Comparison of ENCODE assay signal across 8 cellular contexts in genomic region chr5:172806897-172807672, GRCh38. TPM values are rescaled to one million over a fixed set of nuclear protein-coding genes. Genes with fewer than 3 reads are reported as not detected.
DNase-seq lines count a peak whose midpoint lies in the region; ATAC-seq, FAIRE-seq and TF ChIP-seq lines count a peak whose summit lies in the region.

No MANE protein-coding gene starts in this region.

- H3K4me3 ChIP-seq in astrocyte (ENCODE audit: insufficient read depth, low read depth, low read length) = peak overlapping the region; percentile 19
- H3K4me3 ChIP-seq in iPS-18a (ENCODE audit: low read length) = no peak overlapping the region
- H3K4me3 ChIP-seq in smooth muscle cell = peak overlapping the region; percentile 41

- H3K27ac ChIP-seq in astrocyte (ENCODE audit: low read depth, low read length) (peak overlapping the region; percentile 80), iPS-18a (ENCODE audit: low read length) (no peak overlapping the region), smooth muscle cell (ENCODE audit: low read depth) (peak overlapping the region; percentile 86)

- 63% methylated on average over 20 of the region's 24 CpGs for WGBS in smooth muscle cell (ENCODE audit: low lambda C conversion rate)

- peaks cover 21% of the 10 kb centered on the region for H3K4me1 ChIP-seq in astrocyte (ENCODE audit: insufficient read depth, low read length)
- H3K4me1 ChIP-seq in iPS-18a (ENCODE audit: control insufficient read depth, low read depth, low read length) = peaks cover 9% of the 10 kb centered on the region
- no peaks in the 10 kb centered on the region for H3K4me1 ChIP-seq in smooth muscle cell (ENCODE audit: low read depth)

- peaks cover 14% of the 10 kb centered on the region for H3K4me1 Mint-ChIP-seq in T-helper 2 cell treated with Interferon-gamma antibody and Interleukin-4, amounts not matched to agents 5 μg/mL and 100 μg/mL, for 36 hours (ENCODE audit: low read depth)
- peaks cover 10% of the 10 kb centered on the region for H3K4me1 Mint-ChIP-seq in astrocyte (ENCODE audit: low read depth, unreplicated experiment)

- H3K9me3 ChIP-seq in astrocyte (ENCODE audit: insufficient read depth, low read depth, low read length) = no peaks in the 10 kb centered on the region
- no peaks in the 10 kb centered on the region for H3K9me3 ChIP-seq in iPS-18a (ENCODE audit: control insufficient read depth, low read depth, low read length)
- no peaks in the 10 kb centered on the region for H3K9me3 ChIP-seq in smooth muscle cell (replicated peaks; ENCODE audit: low read depth)

- peaks cover 2% of the 10 kb centered on the region for H3K36me3 Mint-ChIP-seq in T-helper 2 cell treated with Interferon-gamma antibody and Interleukin-4, amounts not matched to agents 5 μg/mL and 100 μg/mL, for 36 hours (ENCODE audit: low read depth)
- H3K36me3 Mint-ChIP-seq in astrocyte (ENCODE audit: low read depth, unreplicated experiment) = no peaks in the 10 kb centered on the region

- no peaks in the 10 kb centered on the region for H3K79me2 ChIP-seq in astrocyte (ENCODE audit: insufficient read depth, low read length)
- H3K79me2 ChIP-seq in smooth muscle cell (ENCODE audit: low read depth) = no peaks in the 10 kb centered on the region

- DNase-seq in AG08395 (ENCODE audit: low spot score) (peak; percentile 90), astrocyte (ENCODE audit: low read depth) (peak; percentile 83), smooth muscle cell (lab: John Stamatoyannopoulos, UW; ENCODE audit: unreplicated experiment) (peak; percentile 56), DMS114 treated with DMSO at 0.1 percent for 48 hours (lab: John Stamatoyannopoulos, UW; ENCODE audit: unreplicated experiment) (no peak)
- DNase-seq in T-helper 2 cell treated with Interferon-gamma antibody and Interleukin-4, amounts not matched to agents 5 μg/mL and 100 μg/mL, for 36 hours (ENCODE audit: low spot score) = peak; percentile 80

- H3K4me3 Mint-ChIP-seq in T-helper 2 cell treated with Interferon-gamma antibody and Interleukin-4, amounts not matched to agents 5 μg/mL and 100 μg/mL, for 36 hours = peak overlapping the region; percentile 77
- no peak overlapping the region for H3K4me3 Mint-ChIP-seq in astrocyte (ENCODE audit: unreplicated experiment)

- peak overlapping the region; percentile 81 for H3K9ac ChIP-seq in astrocyte (ENCODE audit: low read length)
- H3K9ac ChIP-seq in iPS-18a (ENCODE audit: low read length) = peak overlapping the region; percentile 17
- H3K9ac ChIP-seq in smooth muscle cell (ENCODE audit: low read depth) = peak overlapping the region; percentile 87

- peak; percentile 94 for ATAC-seq in GM19328 (IDR thresholded peaks at IDR 0.05; ENCODE audit: unreplicated experiment)
- ATAC-seq in HG03442 (IDR thresholded peaks at IDR 0.05; ENCODE audit: unreplicated experiment) = peak; percentile 93

- H3K36me3 ChIP-seq in astrocyte (ENCODE audit: insufficient read depth, low read length) (no peaks in the 10 kb centered on the region), iPS-18a (ENCODE audit: control insufficient read depth, low read depth, low read length) (no peaks in the 10 kb centered on the region), smooth muscle cell (ENCODE audit: low read depth) (no peaks in the 10 kb centered on the region)

- H3K4me2 ChIP-seq in astrocyte (ENCODE audit: low read length) = peak overlapping the region; percentile 78
- H3K4me2 ChIP-seq in smooth muscle cell = peak overlapping the region; percentile 84

- no peaks in the 10 kb centered on the region for H4K20me1 ChIP-seq in astrocyte (ENCODE audit: insufficient read depth, low read length)
- H4K20me1 ChIP-seq in smooth muscle cell (ENCODE audit: low read depth) = no peaks in the 10 kb centered on the region

- H2AFZ ChIP-seq in astrocyte (ENCODE audit: low read depth, low read length) (peak overlapping the region; percentile 65), smooth muscle cell (ENCODE audit: low read depth) (peak overlapping the region; percentile 59)

- peaks cover 5% of the 10 kb centered on the region for H3F3A ChIP-seq in smooth muscle cell (ENCODE audit: low read depth)

- H3K27ac Mint-ChIP-seq in T-helper 2 cell treated with Interferon-gamma antibody and Interleukin-4, amounts not matched to agents 5 μg/mL and 100 μg/mL, for 36 hours = peak overlapping the region; percentile 84
- peak overlapping the region; percentile 93 for H3K27ac Mint-ChIP-seq in astrocyte (ENCODE audit: unreplicated experiment)

- FAIRE-seq in astrocyte (lab: Jason Lieb, UNC) = no peak

- TF ChIP-seq CTCF in astrocyte (IDR thresholded peaks at IDR 0.05; ENCODE audit: insufficient read depth, low read depth, low read length) (no peak), smooth muscle cell (IDR thresholded peaks at IDR 0.05; ENCODE audit: borderline replicate concordance, insufficient read depth, poor library complexity, severe bottlenecking) (no peak)

- peaks cover 10% of the 10 kb centered on the region for H3K9me3 Mint-ChIP-seq in T-helper 2 cell treated with Interferon-gamma antibody and Interleukin-4, amounts not matched to agents 5 μg/mL and 100 μg/mL, for 36 hours
- no peaks in the 10 kb centered on the region for H3K9me3 Mint-ChIP-seq in astrocyte (ENCODE audit: unreplicated experiment)

- H3K27me3 ChIP-seq in astrocyte (ENCODE audit: insufficient read depth, low read length) (no peaks in the 10 kb centered on the region), iPS-18a (ENCODE audit: control insufficient read depth, insufficient read depth, low read length) (no peaks in the 10 kb centered on the region), smooth muscle cell (ENCODE audit: low read depth) (no peaks in the 10 kb centered on the region)

- no peaks in the 10 kb centered on the region for H3K27me3 Mint-ChIP-seq in T-helper 2 cell treated with Interferon-gamma antibody and Interleukin-4, amounts not matched to agents 5 μg/mL and 100 μg/mL, for 36 hours (ENCODE audit: low read depth)
- no peaks in the 10 kb centered on the region for H3K27me3 Mint-ChIP-seq in astrocyte (ENCODE audit: low read depth, unreplicated experiment)

RNA-seq across cellular contexts. Expression of gene ERGIC1, which starts 27.0 kb away (rescaled TPM):
- total RNA-seq in astrocyte (131 and 137 TPM in 2 replicates), smooth muscle cell (135 and 140 TPM in 2 replicates)
- polyA plus RNA-seq in smooth muscle cell = 33.2 and 38.2 TPM in 2 replicates

RNA-seq across cellular contexts. Expression of gene DUSP1, which starts 36.1 kb away (rescaled TPM):
- total RNA-seq in astrocyte = 80.5 and 90.1 TPM in 2 replicates
- 751 and 817 TPM in 2 replicates for total RNA-seq in smooth muscle cell
- polyA plus RNA-seq in smooth muscle cell = 656 and 995 TPM in 2 replicates

Comparison
In these comparisons a context has a peak if more than half of its experiments do, and no peak if none do; other contexts are left out.
1. H3K9ac ChIP-seq: peak in every context shown above with its lines; median percentile 87 in smooth muscle cell; 81 in astrocyte; 17 in iPS-18a.